In genomic region chr20:59028812-59029211, GRCh38 we compare ENCODE assay signal across 11 cellular contexts. TPM values are rescaled to one million over a fixed set of nuclear protein-coding genes. Genes with fewer than 3 reads are reported as not detected.
DNase-seq lines count a peak whose midpoint lies in the region; ATAC-seq and TF ChIP-seq lines count a peak whose summit lies in the region.
"Had no signal": no experiment of that assay in that cellular context is flagged by ENCODE, and none has a peak within 500 bp of the region (broad histone marks: within the 10 kb centered on the region; RNA-seq: fewer than 3 reads in every experiment).

No MANE protein-coding gene starts in this region.

- H3K27ac ChIP-seq in RWPE2 (ENCODE audit: poor library complexity, severe bottlenecking), result peak overlapping the region; percentile 1
- H3K27ac ChIP-seq in thyroid gland, result peak overlapping the region in 1 of 3 donors; percentile 6
- H3K27ac ChIP-seq: HL-60 had no signal

- peak overlapping the region; percentile 51 for H3K4me3 Mint-ChIP-seq in T-helper 2 cell treated with Interferon-gamma antibody and Interleukin-4, amounts not matched to agents 5 μg/mL and 100 μg/mL, for 36 hours

- H3K9me3 ChIP-seq in RWPE2 (ENCODE audit: severe bottlenecking), result no peaks in the 10 kb centered on the region
- no peaks in the 10 kb centered on the region for H3K9me3 ChIP-seq in thyroid gland

- no peak overlapping the region for H3K27ac Mint-ChIP-seq in T-helper 2 cell treated with Interferon-gamma antibody and Interleukin-4, amounts not matched to agents 5 μg/mL and 100 μg/mL, for 36 hours

- intact Hi-C loops in thyroid gland (cut with DNase I), result no loop called here

- H3K36me3 ChIP-seq in RWPE2 (ENCODE audit: low read depth) (peaks cover 86% of the 10 kb centered on the region), thyroid gland (peaks cover 28 to 40% of the 10 kb centered on the region in 2 donors)

- WGBS in thyroid gland, 2 donors, result 27 to 32% methylated on average over 2 of the region's 2 CpGs

- TF ChIP-seq CTCF in RWPE2 (IDR thresholded peaks at IDR 0.05; ENCODE audit: poor library complexity, severe bottlenecking) (no peak), epithelial cell of esophagus (IDR thresholded peaks at IDR 0.05; ENCODE audit: insufficient read depth, low read depth, low read length, missing control alignments) (no peak), thyroid gland (IDR thresholded peaks at IDR 0.05) (no peak)

- H3K27me3 ChIP-seq in RWPE2 (ENCODE audit: insufficient read depth, poor library complexity, severe bottlenecking) (no peaks in the 10 kb centered on the region), thyroid gland (no peaks in the 10 kb centered on the region)

- peak overlapping the region; percentile 3 for H3K4me3 ChIP-seq in RWPE2 (ENCODE audit: severe bottlenecking)
- H3K4me3 ChIP-seq in epithelial cell of esophagus (ENCODE audit: low read length), result peak overlapping the region; percentile 27
- H3K4me3 ChIP-seq in thyroid gland (replicated peaks in 1 of 3), result no peak overlapping the region

- H3K4me1 Mint-ChIP-seq in T-helper 2 cell treated with Interferon-gamma antibody and Interleukin-4, amounts not matched to agents 5 μg/mL and 100 μg/mL, for 36 hours (ENCODE audit: low read depth), result peaks cover 50% of the 10 kb centered on the region

- TF ChIP-seq POLR2A in thyroid gland (IDR thresholded peaks at IDR 0.05), result no peak

- peaks cover 73% of the 10 kb centered on the region for H3K36me3 Mint-ChIP-seq in T-helper 2 cell treated with Interferon-gamma antibody and Interleukin-4, amounts not matched to agents 5 μg/mL and 100 μg/mL, for 36 hours (ENCODE audit: low read depth)

- H3K9me3 Mint-ChIP-seq in T-helper 2 cell treated with Interferon-gamma antibody and Interleukin-4, amounts not matched to agents 5 μg/mL and 100 μg/mL, for 36 hours, result no peaks in the 10 kb centered on the region

- DNase-seq in T-helper 2 cell treated with Interferon-gamma antibody and Interleukin-4, amounts not matched to agents 5 μg/mL and 100 μg/mL, for 36 hours (ENCODE audit: low spot score), result no peak
- DNase-seq in T-helper 2 cell, result no peak
- peak; percentile 15 for DNase-seq in RWPE2 (ENCODE audit: low spot score)
- no peak for DNase-seq in epithelial cell of esophagus (ENCODE audit: low read depth)
- DNase-seq in renal cortical epithelial cell (ENCODE audit: low read depth), result peak; percentile 37
- no peak for DNase-seq in thyroid gland
- DNase-seq in SW480 (ENCODE audit: low spot score), result no peak
- DNase-seq in LoVo (ENCODE audit: low spot score), result no peak
- DNase-seq: ACHN, NCI-H446 had no signal

- no peaks in the 10 kb centered on the region for H3K27me3 Mint-ChIP-seq in T-helper 2 cell treated with Interferon-gamma antibody and Interleukin-4, amounts not matched to agents 5 μg/mL and 100 μg/mL, for 36 hours (ENCODE audit: low read depth)

- ATAC-seq in RWPE2 (ENCODE audit: low read depth), result no peak

- H3K4me1 ChIP-seq in RWPE2 (ENCODE audit: insufficient read depth, poor library complexity, severe bottlenecking), result peaks cover 44% of the 10 kb centered on the region
- H3K4me1 ChIP-seq in thyroid gland, result peaks cover 29 to 34% of the 10 kb centered on the region in 2 donors

RNA-seq across cellular contexts. Expression of gene ATP5F1E, which starts 3.3 kb away (rescaled TPM):
- total RNA-seq in renal cortical epithelial cell, result 22.2 and 24.7 TPM in 2 replicates
- 10 to 100 TPM; 13.3 to 57.8 (median 32.4) TPM for total RNA-seq in thyroid gland

RNA-seq across cellular contexts. Expression of gene TUBB1, which starts 9.6 kb away (rescaled TPM):
- total RNA-seq in renal cortical epithelial cell (not detected in 2 replicates), thyroid gland (under 1 TPM in 2 of 4 donors, not detected in 2; 0.11 to 0.46 TPM)

RNA-seq across cellular contexts. Expression of gene PRELID3B, which starts 13.8 kb away (rescaled TPM):
- total RNA-seq in renal cortical epithelial cell (86.5 and 133 TPM in 2 replicates), thyroid gland (100 to 1,000 TPM in 1 of 4 donors, 10 to 100 TPM in 3; 74.4 to 112 (median 85.6) TPM)

RNA-seq across cellular contexts. Expression of gene CTSZ, which starts 21.8 kb away (rescaled TPM):
- total RNA-seq in renal cortical epithelial cell (244 and 387 TPM in 2 replicates), thyroid gland (100 to 1,000 TPM; 152 to 256 (median 212) TPM)

RNA-seq across cellular contexts. Expression of gene NELFCD, which starts 47.8 kb away (rescaled TPM):
- total RNA-seq in renal cortical epithelial cell, result 48.4 and 107 TPM in 2 replicates
- 100 to 1,000 TPM in 3 of 4 donors, 10 to 100 TPM in 1; 96.6 to 129 (median 113) TPM for total RNA-seq in thyroid gland

Comparison
In these comparisons a context has a peak if more than half of its experiments do, and no peak if none do; other contexts are left out.
1. DNase-seq: peak in RWPE2 (single experiment) and renal cortical epithelial cell (single experiment); none in T-helper 2 cell treated with Interferon-gamma antibody and Interleukin-4, amounts not matched to agents 5 μg/mL and 100 μg/mL, for 36 hours (single experiment), T-helper 2 cell (0 of 5), epithelial cell of esophagus (single experiment), thyroid gland (0 of 2), SW480 (single experiment) and LoVo (single experiment).
2. H3K4me3 ChIP-seq: peak in RWPE2 (single experiment) and epithelial cell of esophagus (single experiment); none in thyroid gland (0 of 3).